ENCODE assay signal across 10 cellular contexts in the genomic region with DNA sequence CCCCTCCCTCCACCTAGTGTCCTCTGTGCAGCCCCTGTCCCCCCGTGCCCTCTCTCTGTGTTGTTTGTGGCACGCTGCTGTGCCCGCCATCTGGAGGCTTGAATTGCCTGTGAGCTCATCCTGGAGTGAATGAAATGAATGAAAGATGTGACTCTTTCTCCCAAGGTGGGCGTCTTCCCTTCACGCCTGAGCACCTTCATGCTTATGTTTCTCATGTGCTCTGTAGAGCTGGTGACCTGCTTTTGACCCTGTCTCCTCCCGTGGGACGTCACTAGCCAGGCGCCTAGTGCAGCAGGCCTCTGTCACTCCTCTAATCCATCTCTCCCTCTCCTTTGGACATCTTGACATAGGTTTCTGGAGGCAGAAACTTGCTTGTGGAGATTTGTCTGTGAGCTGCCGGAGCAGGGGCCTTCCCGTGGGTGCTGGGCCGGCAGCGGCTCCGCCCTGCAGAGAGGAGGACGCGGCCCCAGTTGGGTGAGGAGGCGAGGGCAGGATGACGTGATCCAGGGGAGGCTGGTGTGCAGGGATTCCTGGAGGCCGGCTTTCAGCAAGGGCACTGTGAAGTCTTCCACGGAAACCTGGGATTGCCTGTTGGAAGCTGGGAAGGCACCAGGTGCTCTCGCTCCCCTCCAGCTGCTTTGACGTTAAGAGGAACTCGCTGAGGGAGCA. TPM values are rescaled to one million over a fixed set of nuclear protein-coding genes. Genes with fewer than 3 reads are reported as not detected.
DNase-seq lines count a peak whose midpoint lies in the region; ATAC-seq and TF ChIP-seq lines count a peak whose summit lies in the region.
"Had no signal": no experiment of that assay in that cellular context is flagged by ENCODE, and none has a peak within 500 bp of the region (broad histone marks: within the 10 kb centered on the region; RNA-seq: fewer than 3 reads in every experiment).

No MANE protein-coding gene starts in this region.

- H3K9me3 ChIP-seq in tibial nerve: no peaks in the 10 kb centered on the region
- H3K9me3 ChIP-seq in tibial artery: no peaks in the 10 kb centered on the region
- H3K9me3 ChIP-seq: heart right ventricle had no signal

- peak in 1 of 2 donors; percentile 11 for TF ChIP-seq EP300 in tibial nerve (IDR thresholded peaks at IDR 0.05)

- DNase-seq in activated naive CD4-positive, alpha-beta T cell treated with anti-CD3 and anti-CD28 coated beads for 36 hours: no peak
- no peak for DNase-seq in activated naive CD4-positive, alpha-beta T cell treated with anti-CD3 and anti-CD28 coated beads, Interleukin-2, amount 50 U/mL, for 16 hours
- DNase-seq in cerebellar cortex (ENCODE audit: low spot score): peak; percentile 58
- DNase-seq in tibial nerve (ENCODE audit: low spot score in 2 of 2): no peak
- no peak for DNase-seq in tibial artery
- DNase-seq in NCI-H2107 treated with DMSO at 0.1 percent for 48 hours (lab: John Stamatoyannopoulos, UW; ENCODE audit: unreplicated experiment): no peak
- DNase-seq in stimulated activated CD4-positive, alpha-beta T cell treated with anti-CD3 and anti-CD28 coated beads, Interleukin-4, amount 100 ng/mL, for 4 hours: no peak
- DNase-seq: heart right ventricle had no signal

- no peak overlapping the region for H3K4me3 ChIP-seq in tibial nerve
- no peak overlapping the region for H3K4me3 ChIP-seq in tibial artery
- H3K4me3 ChIP-seq: heart right ventricle had no signal

- H3K27ac ChIP-seq in tibial nerve (peak overlapping the region in 3 of 4 donors; percentile 34 to 80 (median 60)), tibial artery (no peak overlapping the region)
- H3K27ac ChIP-seq: C4-2B had no signal

- peaks cover 0 to 17% (median 0%) of the 10 kb centered on the region in 4 donors for H3K4me1 ChIP-seq in tibial nerve
- no peaks in the 10 kb centered on the region for H3K4me1 ChIP-seq in tibial artery

- H3K36me3 Mint-ChIP-seq in activated naive CD4-positive, alpha-beta T cell treated with anti-CD3 and anti-CD28 coated beads for 36 hours (ENCODE audit: low read depth): peaks cover 14% of the 10 kb centered on the region

- ATAC-seq in HG03442 (IDR thresholded peaks at IDR 0.05; ENCODE audit: unreplicated experiment): peak; percentile 53

- H3K27me3 ChIP-seq in tibial nerve (no peaks in the 10 kb centered on the region), tibial artery (no peaks in the 10 kb centered on the region)
- H3K27me3 ChIP-seq: heart right ventricle had no signal

- peak overlapping the region; percentile 44 for H3K27ac Mint-ChIP-seq in activated naive CD4-positive, alpha-beta T cell treated with anti-CD3 and anti-CD28 coated beads for 36 hours

- no peak for TF ChIP-seq POLR2A in tibial nerve (IDR thresholded peaks at IDR 0.05)

- H3K4me3 Mint-ChIP-seq in activated naive CD4-positive, alpha-beta T cell treated with anti-CD3 and anti-CD28 coated beads for 36 hours: no peak overlapping the region

- H3K27me3 Mint-ChIP-seq in activated naive CD4-positive, alpha-beta T cell treated with anti-CD3 and anti-CD28 coated beads for 36 hours (ENCODE audit: low read depth): no peaks in the 10 kb centered on the region

- WGBS in tibial nerve, 2 donors: 52 to 59% methylated on average over 21 to 22 of the region's 22 CpGs

- CTCF ChIA-PET in activated naive CD4-positive, alpha-beta T cell treated with anti-CD3 and anti-CD28 coated beads for 36 hours (lab: Charles Lee): no interaction called here

- H3K9me3 Mint-ChIP-seq in activated naive CD4-positive, alpha-beta T cell treated with anti-CD3 and anti-CD28 coated beads for 36 hours: no peaks in the 10 kb centered on the region

- no peak for TF ChIP-seq CTCF in tibial nerve (IDR thresholded peaks at IDR 0.05)
- no peak for TF ChIP-seq CTCF in tibial artery (IDR thresholded peaks at IDR 0.05)

- peaks cover 11 to 93% (median 21%) of the 10 kb centered on the region in 3 donors for H3K36me3 ChIP-seq in tibial nerve
- peaks cover 45 to 90% (median 64%) of the 10 kb centered on the region in 3 donors for H3K36me3 ChIP-seq in tibial artery

- intact Hi-C loops in activated naive CD4-positive, alpha-beta T cell treated with anti-CD3 and anti-CD28 coated beads for 36 hours (cut with micrococcal nuclease): no loop called here
- intact Hi-C loops in tibial artery (cut with DNase I; ENCODE audit: low total_unique reads): no loop called here

- H3K4me1 Mint-ChIP-seq in activated naive CD4-positive, alpha-beta T cell treated with anti-CD3 and anti-CD28 coated beads for 36 hours (ENCODE audit: low read depth): peaks cover 9% of the 10 kb centered on the region

RNA-seq across cellular contexts. Expression of a gene that starts 40.6 kb away (rescaled TPM):
- not detected for total RNA-seq in activated naive CD4-positive, alpha-beta T cell treated with anti-CD3 and anti-CD28 coated beads for 36 hours
- total RNA-seq in tibial nerve: 1 to 10 TPM in 1 of 4 donors, under 1 TPM in 2, not detected in 1; under 0.01 to 2.7 (median under 0.01) TPM
- total RNA-seq: heart right ventricle had no signal

Comparison
In these comparisons a context has a peak if more than half of its experiments do, and no peak if none do; other contexts are left out.
1. H3K27ac ChIP-seq: peak in tibial nerve (3 of 4); none in tibial artery (0 of 2).